In the genomic region with DNA sequence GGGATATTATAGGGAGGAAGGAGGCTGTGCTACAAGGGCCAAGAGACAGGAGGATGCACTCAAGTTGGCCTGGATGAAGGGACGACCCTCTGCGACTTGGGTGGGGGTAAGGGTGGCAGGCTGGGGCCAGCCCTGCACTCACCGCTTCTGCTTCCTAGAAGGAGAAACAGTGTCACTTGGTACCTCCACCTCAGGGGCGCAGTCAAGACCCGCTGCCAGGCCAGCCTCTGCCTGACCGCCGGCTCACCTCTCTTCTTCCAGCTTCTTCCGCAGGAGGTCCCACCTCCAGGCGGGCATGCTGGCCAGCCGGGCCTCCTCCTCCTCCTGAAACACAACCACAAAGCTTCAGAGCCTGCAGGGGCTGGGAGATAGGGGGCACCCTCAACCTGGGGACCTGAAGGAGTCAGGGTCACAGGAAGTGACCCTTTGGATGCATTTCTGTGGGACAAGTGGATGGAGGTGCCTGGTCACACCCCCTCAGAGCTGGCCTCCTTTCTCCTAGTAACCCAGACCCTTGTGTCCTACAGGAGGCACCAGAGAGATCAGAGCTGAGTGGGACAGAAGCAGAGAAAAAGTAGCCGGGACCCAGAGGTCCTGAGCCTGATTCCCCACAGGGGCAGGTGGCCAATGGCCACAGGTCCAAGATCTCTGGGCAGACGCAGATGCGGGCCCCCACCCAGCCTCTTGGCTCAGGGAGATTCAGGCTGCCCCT, we compare ENCODE assay signal across 2 cellular contexts. TPM values are rescaled to one million over a fixed set of nuclear protein-coding genes. Genes with fewer than 3 reads are reported as not detected.
"Had no signal": no experiment of that assay in that cellular context is flagged by ENCODE, and none has a peak within 500 bp of the region (broad histone marks: within the 10 kb centered on the region; RNA-seq: fewer than 3 reads in every experiment).

No MANE protein-coding gene starts in this region.

RNA-seq across cellular contexts. Expression of a gene that starts 24.4 kb away (rescaled TPM):
- total RNA-seq: H4 had no signal
- polyA plus RNA-seq: IgD-negative memory B cell had no signal

RNA-seq across cellular contexts. Expression of a gene that starts 49.2 kb away (rescaled TPM):
- total RNA-seq: H4 had no signal
- polyA plus RNA-seq: IgD-negative memory B cell had no signal
